9 cellular contexts compared by ENCODE assay signal in the genomic region with DNA sequence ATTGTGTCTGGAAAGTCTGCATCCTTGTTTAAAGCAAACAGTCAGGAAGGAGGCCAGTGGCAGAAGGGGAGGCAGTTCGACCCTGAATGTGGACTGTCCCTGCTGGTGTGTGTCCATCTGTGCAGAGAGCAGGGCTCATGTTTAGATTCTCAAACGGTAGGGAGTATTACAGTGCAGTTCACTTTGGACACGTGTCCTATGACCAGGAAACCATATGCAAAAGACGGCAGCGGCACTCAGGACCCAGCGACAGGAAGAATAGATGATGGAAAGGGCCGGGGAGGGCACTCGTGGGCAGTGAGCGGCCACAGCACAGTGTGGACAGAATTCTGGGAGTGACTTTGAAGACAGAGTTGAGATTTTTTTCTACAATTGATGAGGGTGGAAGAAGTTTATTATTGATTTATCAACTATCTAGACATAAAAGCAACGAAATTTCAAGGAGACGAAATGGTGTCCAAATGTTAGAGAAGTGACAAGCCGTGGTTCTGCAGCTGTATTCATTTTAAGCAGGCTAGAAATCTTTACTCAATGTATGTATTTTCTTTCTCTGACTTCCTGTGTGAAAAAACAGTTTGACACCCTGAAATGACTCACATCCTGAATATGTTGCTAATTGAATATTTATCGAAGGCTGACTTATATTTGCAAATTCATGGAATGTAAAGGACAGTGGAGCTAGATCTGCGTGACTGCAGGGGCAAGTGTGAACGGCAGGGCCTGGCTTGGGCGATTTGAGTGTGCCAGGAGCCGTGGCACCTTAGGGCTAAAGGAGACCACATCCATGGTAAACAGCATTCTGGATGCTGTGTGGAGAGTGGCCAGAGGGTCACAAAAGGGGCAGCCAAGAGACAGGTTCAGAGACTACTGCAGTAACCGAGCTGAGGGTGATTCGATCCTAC.
A peak's percentile ranks its signal among the peaks of the same experiment; 100 is the strongest.
DNase-seq lines count a peak whose midpoint lies in the region; ATAC-seq and TF ChIP-seq lines count a peak whose summit lies in the region.
"Had no signal": no experiment of that assay in that cellular context is flagged by ENCODE, and none has a peak within 500 bp of the region (broad histone marks: within the 10 kb centered on the region; RNA-seq: fewer than 3 reads in every experiment).

No MANE protein-coding gene starts in this region.

- H3K4me3 Mint-ChIP-seq in MCF 10A (ENCODE audit: unreplicated experiment) (peak overlapping the region; percentile 19), chondrocyte (ENCODE audit: unreplicated experiment) (peak overlapping the region; percentile 42)

- POLR2A ChIA-PET in MCF 10A (lab: Yijun Ruan, JAX) = interaction anchor here (0.6 kb wide), 1 partner anchor 1348 kb away, joined by 3 read pairs; no protein-coding TSS in a partner anchor

- H3K4me1 ChIP-seq in breast epithelium = no peaks in the 10 kb centered on the region

- DNase-seq in MCF 10A (ENCODE audit: unreplicated experiment) = peak; percentile 27
- no peak for DNase-seq in breast epithelium (ENCODE audit: low spot score in 2 of 2)
- peak; percentile 24 to 65 for DNase-seq in NCI-H526 (lab: John Stamatoyannopoulos, UW)
- no peak for DNase-seq in chondrocyte (ENCODE audit: low spot score)
- peak; percentile 8 for DNase-seq in stimulated activated CD4-positive, alpha-beta T cell treated with anti-CD3 and anti-CD28 coated beads, Interleukin-4, amount 100 ng/mL, for 24 hours
- no peak for DNase-seq in OCI-M1 (lab: John Stamatoyannopoulos, UW)
- no peak for DNase-seq in NCI-H226

- H3K36me3 Mint-ChIP-seq in MCF 10A (ENCODE audit: insufficient read depth, unreplicated experiment) = peaks cover 6% of the 10 kb centered on the region
- H3K36me3 Mint-ChIP-seq in chondrocyte (ENCODE audit: low read depth) = no peaks in the 10 kb centered on the region

- H3K9me3 ChIP-seq in breast epithelium = no peaks in the 10 kb centered on the region

- no peak overlapping the region for H3K4me3 ChIP-seq in breast epithelium
- H3K4me3 ChIP-seq: cardiac muscle cell had no signal

- peaks cover 17% of the 10 kb centered on the region for H3K4me1 Mint-ChIP-seq in MCF 10A (ENCODE audit: insufficient read depth, unreplicated experiment)
- peaks cover 34% of the 10 kb centered on the region for H3K4me1 Mint-ChIP-seq in chondrocyte (ENCODE audit: low read depth)

- no peak for TF ChIP-seq POLR2A in breast epithelium (IDR thresholded peaks at IDR 0.05)

- no peaks in the 10 kb centered on the region for H3K9me3 Mint-ChIP-seq in MCF 10A (ENCODE audit: unreplicated experiment)
- H3K9me3 Mint-ChIP-seq in chondrocyte (ENCODE audit: low read depth) = no peaks in the 10 kb centered on the region

- no TSS peak for BruUV-seq in MCF 10A (replicated peaks; lab: Mats Ljungman, UMichigan)

- TF ChIP-seq CTCF in MCF 10A (IDR thresholded peaks at IDR 0.05; ENCODE audit: unreplicated experiment) = no peak
- TF ChIP-seq CTCF in breast epithelium (IDR thresholded peaks at IDR 0.05) = no peak
- no peak for TF ChIP-seq CTCF in chondrocyte (IDR thresholded peaks at IDR 0.05)

- no peak overlapping the region for H3K27ac ChIP-seq in breast epithelium
- H3K27ac ChIP-seq: cardiac muscle cell had no signal

- CTCF ChIA-PET in MCF 10A (lab: Yijun Ruan, JAX) = interaction anchor here (0.7 kb wide), 2 partner anchors 420 to 1293 kb away, joined by 3 read pairs; no protein-coding TSS in a partner anchor

- intact Hi-C loops in MCF 10A (cut with micrococcal nuclease) = no loop called here
- intact Hi-C loops in breast epithelium (cut with DNase I; ENCODE audit: low total_unique reads) = loop anchor here (10.0 kb wide), 1 partner anchor 1400 kb away; no protein-coding TSS in a partner anchor

- no peaks in the 10 kb centered on the region for H3K27me3 ChIP-seq in breast epithelium
- H3K27me3 ChIP-seq: cardiac muscle cell had no signal

- no peaks in the 10 kb centered on the region for H3K36me3 ChIP-seq in breast epithelium
- H3K36me3 ChIP-seq: cardiac muscle cell had no signal

- H3K27ac Mint-ChIP-seq in MCF 10A (ENCODE audit: low read depth, unreplicated experiment) (peak overlapping the region; percentile 67), chondrocyte (ENCODE audit: unreplicated experiment) (peak overlapping the region; percentile 85)

- ATAC-seq in HG02678 (IDR thresholded peaks at IDR 0.05; ENCODE audit: unreplicated experiment) = peak; percentile 82

- H3K27me3 Mint-ChIP-seq in MCF 10A (ENCODE audit: insufficient read depth, unreplicated experiment) = no peaks in the 10 kb centered on the region
- H3K27me3 Mint-ChIP-seq in chondrocyte (ENCODE audit: low read depth) = no peaks in the 10 kb centered on the region

Comparison
In these comparisons a context has a peak if more than half of its experiments do, and no peak if none do; other contexts are left out.
1. DNase-seq: peak in MCF 10A (single experiment), NCI-H526 (2 of 2) and stimulated activated CD4-positive, alpha-beta T cell treated with anti-CD3 and anti-CD28 coated beads, Interleukin-4, amount 100 ng/mL, for 24 hours (single experiment); none in breast epithelium (0 of 2), chondrocyte (single experiment), OCI-M1 (single experiment) and NCI-H226 (single experiment).